ENCODE assay signal across 8 cellular contexts in genomic region chr22:44753189-44754042, GRCh38. TPM values are rescaled to one million over a fixed set of nuclear protein-coding genes. Genes with fewer than 3 reads are reported as not detected.
DNase-seq lines count a peak whose midpoint lies in the region; ATAC-seq and TF ChIP-seq lines count a peak whose summit lies in the region.

No MANE protein-coding gene starts in this region.

- peak overlapping the region; percentile 94 for H3K27ac Mint-ChIP-seq in Caco-2 (ENCODE audit: unreplicated experiment)

- peak overlapping the region; percentile 77 for H3K4me2 ChIP-seq in neuronal stem cell (ENCODE audit: insufficient read depth, low read length, poor library complexity, severe bottlenecking)

- no peaks in the 10 kb centered on the region for H3K27me3 Mint-ChIP-seq in Caco-2 (ENCODE audit: insufficient read depth, unreplicated experiment)

- H3K4me1 ChIP-seq in Caco-2 (peaks cover 51% of the 10 kb centered on the region), neuronal stem cell (ENCODE audit: control insufficient read depth in 2 of 2, insufficient read depth in 1 of 2, low read depth in 1 of 2, low read length in 2 of 2) (peaks cover 0 to 5% of the 10 kb centered on the region in 2 donors)

- peak overlapping the region; percentile 81 for H3K4me3 ChIP-seq in Caco-2 (ENCODE audit: low read depth, low read length)
- H3K4me3 ChIP-seq in fibroblast of mammary gland (ENCODE audit: control insufficient read depth, low read depth, low read length): no peak overlapping the region
- H3K4me3 ChIP-seq in neuronal stem cell (ENCODE audit: low read length in 2 of 2): no peak overlapping the region

- H2BK120ac ChIP-seq in neuronal stem cell (ENCODE audit: low read depth, low read length): no peak overlapping the region

- no peak overlapping the region for H3K18ac ChIP-seq in neuronal stem cell (ENCODE audit: low read length)

- H3K9ac ChIP-seq in neuronal stem cell (ENCODE audit: low read depth, low read length, poor library complexity): no peak overlapping the region

- H3K27me3 ChIP-seq in Caco-2 (replicated peaks; ENCODE audit: control insufficient read depth, insufficient read depth, low read length): no peaks in the 10 kb centered on the region
- H3K27me3 ChIP-seq in neuronal stem cell (ENCODE audit: control insufficient read depth in 3 of 3, insufficient read depth in 3 of 3, low read depth in 1 of 3, low read length in 3 of 3): peaks cover 5 to 47% (median 26%) of the 10 kb centered on the region in 3 experiments

- no peaks in the 10 kb centered on the region for H3K79me1 ChIP-seq in neuronal stem cell (ENCODE audit: low read depth, low read length)

- H3K9me3 ChIP-seq in Caco-2 (no peaks in the 10 kb centered on the region), neuronal stem cell (replicated peaks in 1 of 2; ENCODE audit: control insufficient read depth in 2 of 2, insufficient read depth in 1 of 2, low read depth in 1 of 2, low read length in 2 of 2) (peaks cover 2% of the 10 kb centered on the region in 2 donors)

- peak overlapping the region; percentile 8 for H2AK5ac ChIP-seq in neuronal stem cell (ENCODE audit: low read depth, low read length)

- no peak overlapping the region for H3K27ac ChIP-seq in neuronal stem cell (replicated peaks; ENCODE audit: low read length)

- H2BK12ac ChIP-seq in neuronal stem cell (ENCODE audit: low read length): no peak overlapping the region

- peak overlapping the region; percentile 88 for H3K4me3 Mint-ChIP-seq in Caco-2 (ENCODE audit: unreplicated experiment)

- H4K91ac ChIP-seq in neuronal stem cell (ENCODE audit: low read depth, low read length, poor library complexity): no peak overlapping the region

- H3K36me3 ChIP-seq in Caco-2 (ENCODE audit: control insufficient read depth, insufficient read depth, low read length) (no peaks in the 10 kb centered on the region), neuronal stem cell (replicated peaks in 1 of 2; ENCODE audit: control insufficient read depth in 2 of 2, insufficient read depth in 2 of 2, low read length in 2 of 2) (no peaks in the 10 kb centered on the region)

- no peak for TF ChIP-seq CTCF in Caco-2 (IDR thresholded peaks at IDR 0.05; ENCODE audit: insufficient read depth in 1 of 2, low read depth in 1 of 2, low read length in 1 of 2, severe bottlenecking in 1 of 2, unreplicated experiment in 1 of 2)
- TF ChIP-seq CTCF in fibroblast of mammary gland (conservative IDR thresholded peaks at IDR 0.05; ENCODE audit: control insufficient read depth, insufficient read depth, low read depth, low read length): no peak

- H4K8ac ChIP-seq in neuronal stem cell (ENCODE audit: low read depth, low read length): no peak overlapping the region

- no peak overlapping the region for H2BK5ac ChIP-seq in neuronal stem cell (ENCODE audit: low read length)

- POLR2A ChIA-PET in Caco-2 (lab: Charles Lee): interaction anchor here (0.7 kb wide), 1 partner anchor 16 kb away, joined by 3 read pairs; no protein-coding TSS in a partner anchor

- no peak overlapping the region for H3K4ac ChIP-seq in neuronal stem cell (ENCODE audit: low read length)

- no peaks in the 10 kb centered on the region for H3K9me3 Mint-ChIP-seq in Caco-2 (ENCODE audit: unreplicated experiment)

- peaks cover 28% of the 10 kb centered on the region for H3K4me1 Mint-ChIP-seq in Caco-2 (ENCODE audit: low read depth, unreplicated experiment)

- H2BK15ac ChIP-seq in neuronal stem cell (ENCODE audit: low read length): no peak overlapping the region

- CTCF ChIA-PET in Caco-2 (lab: Charles Lee): interaction anchor here (0.7 kb wide), 2 partner anchors 64 to 186 kb away, joined by 4 read pairs; no protein-coding TSS in a partner anchor

- DNase-seq in Caco-2 (peak; percentile 40 to 61), RPMI8226 (peak; percentile 94), fibroblast of mammary gland (ENCODE audit: low read depth) (peak; percentile 58), neuronal stem cell (ENCODE audit: low spot score) (no peak), NCI-H345 (lab: John Stamatoyannopoulos, UW) (no peak), KG1 (lab: John Stamatoyannopoulos, UW) (no peak)

- no CpG with 5 or more reads among the region's 29 CpGs for WGBS in neuronal stem cell (ENCODE audit: extremely low coverage in 2 of 2, insufficient read length in 2 of 2, insufficient replicate concordance in 1 of 2), 2 donors

- no peak overlapping the region for H3K14ac ChIP-seq in neuronal stem cell (ENCODE audit: low read length)

- H3K36me3 Mint-ChIP-seq in Caco-2 (ENCODE audit: insufficient read depth, unreplicated experiment): peaks cover 35% of the 10 kb centered on the region

- no peak overlapping the region for H2AFZ ChIP-seq in neuronal stem cell (ENCODE audit: low read length)

- no peak overlapping the region for H3K23ac ChIP-seq in neuronal stem cell (ENCODE audit: low read depth, low read length, poor library complexity)

- ATAC-seq in GM19467 (IDR thresholded peaks at IDR 0.05; ENCODE audit: unreplicated experiment) (no peak), GM18511 (IDR thresholded peaks at IDR 0.05; ENCODE audit: unreplicated experiment) (no peak)

- BruUV-seq in Caco-2 (replicated peaks; lab: Mats Ljungman, UMichigan): no TSS peak

- intact Hi-C loops in Caco-2 (cut with micrococcal nuclease; ENCODE audit: unreplicated experiment): no loop called here

RNA-seq across cellular contexts. Expression of gene ARHGAP8, which starts 1.0 kb away (rescaled TPM):
- 81.5 and 90.5 TPM in 2 replicates for total RNA-seq in Caco-2 (2022)
- 4.1 TPM for polyA plus RNA-seq in neuronal stem cell (2013, experiment 1 of 2)
- 4.2 TPM for polyA plus RNA-seq in neuronal stem cell (2013, experiment 2 of 2)

RNA-seq across cellular contexts. Expression of gene PRR5, which starts 51.4 kb away (rescaled TPM):
- total RNA-seq in Caco-2 (2022): 74.8 and 82.8 TPM in 2 replicates
- polyA plus RNA-seq in neuronal stem cell (2013, experiment 1 of 2): 14.6 TPM
- polyA plus RNA-seq in neuronal stem cell (2013, experiment 2 of 2): 14.4 TPM

Comparison
In these comparisons a context has a peak if more than half of its experiments do, and no peak if none do; other contexts are left out.
1. DNase-seq: peak in Caco-2 (2 of 2), RPMI8226 (single experiment) and fibroblast of mammary gland (single experiment); none in neuronal stem cell (single experiment), NCI-H345 (single experiment) and KG1 (single experiment).